ENCODE assay signal across 19 cellular contexts in genomic region chr2:23690421-23691105, GRCh38.
DNase-seq lines count a peak whose midpoint lies in the region; ATAC-seq, FAIRE-seq and TF ChIP-seq lines count a peak whose summit lies in the region.
"Had no signal": no experiment of that assay in that cellular context is flagged by ENCODE, and none has a peak within 500 bp of the region (broad histone marks: within the 10 kb centered on the region; RNA-seq: fewer than 3 reads in every experiment).

No MANE protein-coding gene starts in this region.

- H3K27ac Mint-ChIP-seq in H9, result peak overlapping the region in 1 of 3 experiments; percentile 32; a peak in 1 of 7 replicates
- H3K27ac Mint-ChIP-seq: CD8-positive, alpha-beta memory T cell had no signal

- H3K23ac ChIP-seq in neuronal stem cell (ENCODE audit: low read depth, low read length, poor library complexity), result peak overlapping the region; percentile 82
- H3K23ac ChIP-seq in H9 (ENCODE audit: insufficient read length, low read depth, low read length), result no peak overlapping the region

- H3K4me1 ChIP-seq in right atrium auricular region (no peaks in the 10 kb centered on the region), kidney (ENCODE audit: control insufficient read depth in 1 of 2, insufficient read depth in 1 of 2, low read depth in 1 of 2, low read length in 2 of 2) (no peaks in the 10 kb centered on the region), neuronal stem cell (ENCODE audit: control insufficient read depth in 2 of 2, insufficient read depth in 1 of 2, low read depth in 1 of 2, low read length in 2 of 2) (peaks cover 2 to 10% of the 10 kb centered on the region in 2 donors), H9 (ENCODE audit: insufficient read depth, low read length) (no peaks in the 10 kb centered on the region)
- H3K4me1 ChIP-seq: HAP-1, Peyer's patch had no signal

- H4K8ac ChIP-seq in neuronal stem cell (ENCODE audit: low read depth, low read length) (peak overlapping the region; percentile 9), H9 (replicated peaks; ENCODE audit: insufficient read length, low read depth, low read length) (no peak overlapping the region)

- TF ChIP-seq CTCF in right atrium auricular region (IDR thresholded peaks at IDR 0.05) (no peak), kidney (IDR thresholded peaks at IDR 0.05; ENCODE audit: borderline replicate concordance, extremely low read depth, insufficient read depth) (no peak), H9 (conservative IDR thresholded peaks at IDR 0.05) (no peak)

- H4K20me1 ChIP-seq in H9 (ENCODE audit: control insufficient read depth, insufficient read depth, insufficient read length), result no peaks in the 10 kb centered on the region
- H4K20me1 ChIP-seq: BLaER1 had no signal

- no CpG with 5 or more reads among the region's 31 CpGs for WGBS in neuronal stem cell (ENCODE audit: extremely low coverage in 2 of 2, insufficient read length in 2 of 2, insufficient replicate concordance in 1 of 2), 2 donors
- WGBS in H9 (ENCODE audit: extremely low coverage, insufficient read length, low lambda C conversion rate), result no CpG with 5 or more reads among the region's 31 CpGs

- H3K4me3 ChIP-seq in right atrium auricular region (no peak overlapping the region), kidney (ENCODE audit: low read length in 2 of 2) (no peak overlapping the region), neuronal stem cell (ENCODE audit: low read length in 2 of 2) (no peak overlapping the region)
- H3K4me3 ChIP-seq: BLaER1, HAP-1, Peyer's patch had no signal

- no peak overlapping the region for H2BK120ac ChIP-seq in neuronal stem cell (ENCODE audit: low read depth, low read length)
- H2BK120ac ChIP-seq in H9 (ENCODE audit: low read depth, low read length, poor library complexity, severe bottlenecking), result no peak overlapping the region

- no peaks in the 10 kb centered on the region for H3K27me3 Mint-ChIP-seq in H9 (ENCODE audit: low read depth)
- H3K27me3 Mint-ChIP-seq: CD8-positive, alpha-beta memory T cell had no signal

- peaks cover 5 to 14% of the 10 kb centered on the region in 2 experiments for H3K4me1 Mint-ChIP-seq in H9

- H3K79me2 ChIP-seq in H9 (ENCODE audit: insufficient read depth, low read length), result no peaks in the 10 kb centered on the region

- H4K5ac ChIP-seq in H9 (ENCODE audit: insufficient read length, low read depth, low read length), result no peak overlapping the region

- H3K36me3 Mint-ChIP-seq in H9 (ENCODE audit: insufficient read depth in 1 of 3, low read depth in 3 of 3), result peaks cover 0 to 3% (median 0%) of the 10 kb centered on the region in 3 experiments; a peak in 2 of 7 replicates

- peak overlapping the region; percentile 87 for H2BK12ac ChIP-seq in neuronal stem cell (ENCODE audit: low read length)
- H2BK12ac ChIP-seq in H9 (ENCODE audit: insufficient read length, low read depth, low read length), result no peak overlapping the region

- H3K4me2 ChIP-seq in neuronal stem cell (ENCODE audit: insufficient read depth, low read length, poor library complexity, severe bottlenecking) (no peak overlapping the region), H9 (ENCODE audit: insufficient read depth, insufficient read length, low read length) (no peak overlapping the region)
- H3K4me2 ChIP-seq: BLaER1 had no signal

- no peak overlapping the region for H3K56ac ChIP-seq in H9 (ENCODE audit: insufficient read length, low read depth, low read length)

- H2BK20ac ChIP-seq in H9 (ENCODE audit: low read depth, low read length, poor library complexity, severe bottlenecking), result no peak overlapping the region

- H3K4me3 Mint-ChIP-seq in H9, result no peak overlapping the region
- H3K4me3 Mint-ChIP-seq: CD8-positive, alpha-beta memory T cell had no signal

- no peaks in the 10 kb centered on the region for H3K23me2 ChIP-seq in H9 (ENCODE audit: insufficient read length, low read depth, low read length, poor library complexity, severe bottlenecking)

- peak overlapping the region; percentile 15 for H3K14ac ChIP-seq in neuronal stem cell (ENCODE audit: low read length)
- H3K14ac ChIP-seq in H9 (ENCODE audit: insufficient read depth, low read length), result no peak overlapping the region

- H2AFZ ChIP-seq in neuronal stem cell (ENCODE audit: low read length) (no peak overlapping the region), H9 (ENCODE audit: low read length) (no peak overlapping the region)

- H3K4ac ChIP-seq in neuronal stem cell (ENCODE audit: low read length) (no peak overlapping the region), H9 (ENCODE audit: low read depth, low read length) (no peak overlapping the region)

- H4K91ac ChIP-seq in neuronal stem cell (ENCODE audit: low read depth, low read length, poor library complexity), result no peak overlapping the region
- H4K91ac ChIP-seq in H9 (ENCODE audit: insufficient read length, low read depth, low read length), result no peak overlapping the region

- intact Hi-C loops in Right ventricle myocardium inferior (cut with DNase I), result no loop called here
- intact Hi-C loops in kidney (cut with DNase I), result no loop called here

- DNase-seq in Right ventricle myocardium inferior (ENCODE audit: missing footprints), result no peak
- no peak for DNase-seq in right atrium auricular region (ENCODE audit: low spot score)
- DNase-seq in kidney, result peak; percentile 89
- DNase-seq in neuronal stem cell (ENCODE audit: low spot score), result no peak
- DNase-seq in H9, result no peak
- no peak for DNase-seq in NOMO-1 treated with DMSO at 0.1 percent for 48 hours (lab: John Stamatoyannopoulos, UW; ENCODE audit: unreplicated experiment)
- DNase-seq: 8988T; CD8-positive, alpha-beta memory T cell; DND-41; GDM1; Kasumi-1; NCI-H1930; NCI-H510A; NCI-H82 had no signal

- no peaks in the 10 kb centered on the region; a peak in 1 of 5 replicates for H3K9me3 Mint-ChIP-seq in H9
- H3K9me3 Mint-ChIP-seq: CD8-positive, alpha-beta memory T cell had no signal

- peak; percentile 31 for ATAC-seq in Right ventricle myocardium inferior
- no peak for ATAC-seq in GM19395 (IDR thresholded peaks at IDR 0.05; ENCODE audit: unreplicated experiment)
- no peak for ATAC-seq in HG03175 (IDR thresholded peaks at IDR 0.05; ENCODE audit: unreplicated experiment)

- H3K18ac ChIP-seq in neuronal stem cell (ENCODE audit: low read length), result peak overlapping the region; percentile 93
- no peak overlapping the region for H3K18ac ChIP-seq in H9 (ENCODE audit: insufficient read length, low read depth, low read length)

- no peaks in the 10 kb centered on the region for H3K9me3 ChIP-seq in right atrium auricular region
- H3K9me3 ChIP-seq in kidney (ENCODE audit: control insufficient read depth in 1 of 2, low read length in 2 of 2), result no peaks in the 10 kb centered on the region
- H3K9me3 ChIP-seq in neuronal stem cell (replicated peaks in 1 of 2; ENCODE audit: control insufficient read depth in 2 of 2, insufficient read depth in 1 of 2, low read depth in 1 of 2, low read length in 2 of 2), result no peaks in the 10 kb centered on the region
- no peaks in the 10 kb centered on the region for H3K9me3 ChIP-seq in H9 (ENCODE audit: control insufficient read depth, low read depth, low read length)
- H3K9me3 ChIP-seq: BLaER1, HAP-1, Peyer's patch had no signal

- H3K27ac ChIP-seq in right atrium auricular region (peak overlapping the region in 1 of 2 donors; percentile 1), kidney (ENCODE audit: low read depth in 2 of 2, low read length in 2 of 2) (peak overlapping the region in 1 of 2 donors; percentile 6), neuronal stem cell (replicated peaks; ENCODE audit: low read length) (no peak overlapping the region), H9 (ENCODE audit: insufficient read length, low read depth, low read length) (no peak overlapping the region)
- H3K27ac ChIP-seq: BLaER1, Peyer's patch had no signal

- no peak for FAIRE-seq in kidney (lab: Jason Lieb, UNC)

- H2BK15ac ChIP-seq in neuronal stem cell (ENCODE audit: low read length) (peak overlapping the region; percentile 97), H9 (ENCODE audit: low read depth, low read length) (no peak overlapping the region)

- no peak overlapping the region for H3K9ac ChIP-seq in kidney (ENCODE audit: low read length in 2 of 2)
- H3K9ac ChIP-seq in neuronal stem cell (ENCODE audit: low read depth, low read length, poor library complexity), result peak overlapping the region; percentile 80
- H3K9ac ChIP-seq in H9 (ENCODE audit: extremely low read depth, insufficient read length, low read length), result no peak overlapping the region
- H3K9ac ChIP-seq: BLaER1 had no signal

- no peak overlapping the region for H2BK5ac ChIP-seq in neuronal stem cell (ENCODE audit: low read length)
- H2BK5ac ChIP-seq in H9 (ENCODE audit: insufficient read length, low read length), result no peak overlapping the region

- H3K79me1 ChIP-seq in neuronal stem cell (ENCODE audit: low read depth, low read length) (peaks cover 2% of the 10 kb centered on the region), H9 (ENCODE audit: insufficient read depth, low read depth, low read length, poor library complexity, severe bottlenecking) (no peaks in the 10 kb centered on the region)

- H3K27me3 ChIP-seq in right atrium auricular region (no peaks in the 10 kb centered on the region), neuronal stem cell (ENCODE audit: control insufficient read depth in 3 of 3, insufficient read depth in 3 of 3, low read depth in 1 of 3, low read length in 3 of 3) (no peaks in the 10 kb centered on the region), H9 (ENCODE audit: insufficient read depth, low read length) (no peaks in the 10 kb centered on the region)
- H3K27me3 ChIP-seq: BLaER1, Peyer's patch had no signal

- H3K36me3 ChIP-seq in right atrium auricular region, result no peaks in the 10 kb centered on the region
- peaks cover 2 to 5% of the 10 kb centered on the region in 2 donors for H3K36me3 ChIP-seq in kidney (ENCODE audit: control insufficient read depth in 1 of 2, insufficient read depth in 2 of 2, low read length in 2 of 2)
- H3K36me3 ChIP-seq in neuronal stem cell (replicated peaks in 1 of 2; ENCODE audit: control insufficient read depth in 2 of 2, insufficient read depth in 2 of 2, low read length in 2 of 2), result peaks cover 0 to 27% of the 10 kb centered on the region in 2 donors
- H3K36me3 ChIP-seq: BLaER1, HAP-1, Peyer's patch had no signal

- no peak overlapping the region for H3T11ph ChIP-seq in H9 (ENCODE audit: low read length)

- H2AK5ac ChIP-seq in neuronal stem cell (ENCODE audit: low read depth, low read length) (peak overlapping the region; percentile 89), H9 (ENCODE audit: insufficient read length, low read length) (no peak overlapping the region)
